Comparison of ENCODE assay signal across 35 cellular contexts in genomic region chr7:4277936-4278335, GRCh38.
"Had no signal": no experiment of that assay in that cellular context is flagged by ENCODE, and none has a peak within 500 bp of the region (broad histone marks: within the 10 kb centered on the region; RNA-seq: fewer than 3 reads in every experiment).

No MANE protein-coding gene starts in this region.

- H3K36me3 Mint-ChIP-seq: activated naive CD8-positive, alpha-beta T cell treated with anti-CD3 and anti-CD28 coated beads for 36 hours had no signal

- H3K27ac ChIP-seq: ascending aorta, cardiac muscle cell, KMS-11, SJSA1, VCaP had no signal

- H3K4me1 Mint-ChIP-seq: activated CD4-positive, alpha-beta memory T cell treated with anti-CD3 and anti-CD28 coated beads, Interleukin-2, amount 10 ng/mL, durations not matched to agents 7 days and 5 days; activated CD8-positive, alpha-beta memory T cell treated with anti-CD3 and anti-CD28 coated beads, Interleukin-2, amount 10 ng/mL, durations not matched to agents 7 days and 5 days; activated naive CD8-positive, alpha-beta T cell treated with anti-CD3 and anti-CD28 coated beads for 36 hours; central memory CD8-positive, alpha-beta T cell; T-cell; T-helper 17 cell had no signal

- H3K4me3 Mint-ChIP-seq: activated CD4-positive, alpha-beta memory T cell treated with anti-CD3 and anti-CD28 coated beads, Interleukin-2, amount 10 ng/mL, durations not matched to agents 7 days and 5 days; activated CD8-positive, alpha-beta memory T cell treated with anti-CD3 and anti-CD28 coated beads, Interleukin-2, amount 10 ng/mL, durations not matched to agents 7 days and 5 days; activated naive CD8-positive, alpha-beta T cell treated with anti-CD3 and anti-CD28 coated beads for 36 hours; central memory CD8-positive, alpha-beta T cell; T-cell; T-helper 17 cell had no signal

- H3K9ac ChIP-seq: KMS-11, SK-N-SH had no signal

- H3K9me3 ChIP-seq: SJSA1 had no signal

- H3K4me3 ChIP-seq: ascending aorta, cardiac muscle cell, SJSA1 had no signal

- H3K27me3 ChIP-seq: ascending aorta, cardiac muscle cell, SJSA1 had no signal

- ATAC-seq: activated CD8-positive, alpha-beta memory T cell treated with anti-CD3 and anti-CD28 coated beads, Interleukin-2, amount 10 ng/mL, durations not matched to agents 7 days and 5 days; T-cell; T-helper 17 cell had no signal

- DNase-seq: activated CD4-positive, alpha-beta memory T cell treated with anti-CD3 and anti-CD28 coated beads, Interleukin-2, amount 10 ng/mL, durations not matched to agents 7 days and 5 days; activated CD4-positive, alpha-beta T cell treated with anti-CD3 and anti-CD28 coated beads for 1 hour; activated CD4-positive, alpha-beta T cell treated with anti-CD3 and anti-CD28 coated beads for 48 hours; activated CD4-positive, CD25-positive, alpha-beta regulatory T cell; activated CD8-positive, alpha-beta memory T cell treated with anti-CD3 and anti-CD28 coated beads for 24 hours; activated CD8-positive, alpha-beta memory T cell treated with anti-CD3 and anti-CD28 coated beads, Interleukin-2, amount 10 ng/mL, durations not matched to agents 7 days and 5 days; activated CD8-positive, alpha-beta memory T cell treated with anti-CD3 and anti-CD28 coated beads, Interleukin-2, amount 50 U/mL, for 48 hours; activated effector memory CD4-positive, alpha-beta T cell treated with anti-CD3 and anti-CD28 coated beads, Interleukin-2, amount 50 U/mL, for 16 hours; activated naive CD4-positive, alpha-beta T cell; activated naive CD4-positive, alpha-beta T cell treated with anti-CD3 and anti-CD28 coated beads, Interleukin-2, amount 50 U/mL, for 16 hours; activated naive CD8-positive, alpha-beta T cell treated with anti-CD3 and anti-CD28 coated beads for 36 hours; activated T-cell treated with anti-CD3 and anti-CD28 coated beads, Interleukin-2, amount 50 U/mL, for 48 hours; amygdala; MM.1S; MV-4-11; NCI-H1092; NCI-H1436 treated with DMSO at 0.1 percent for 48 hours; NCI-H1694 treated with DMSO at 0.1 percent for 48 hours; NCI-H2029; NCI-H2107; NCI-H2171; NCI-H510A; NCI-H526; NCI-H748 treated with DMSO at 0.1 percent for 48 hours; OCI-M1; SHP77 treated with DMSO at 0.1 percent for 48 hours; SK-N-SH; T-cell; T-helper 17 cell had no signal

- H3K4me1 ChIP-seq: ascending aorta, SJSA1 had no signal

- H3K27me3 Mint-ChIP-seq: activated CD4-positive, alpha-beta memory T cell treated with anti-CD3 and anti-CD28 coated beads, Interleukin-2, amount 10 ng/mL, durations not matched to agents 7 days and 5 days; activated CD8-positive, alpha-beta memory T cell treated with anti-CD3 and anti-CD28 coated beads, Interleukin-2, amount 10 ng/mL, durations not matched to agents 7 days and 5 days had no signal

- H3K4me2 ChIP-seq: KMS-11, SK-N-SH had no signal

- H3K27ac Mint-ChIP-seq: activated CD4-positive, alpha-beta memory T cell treated with anti-CD3 and anti-CD28 coated beads, Interleukin-2, amount 10 ng/mL, durations not matched to agents 7 days and 5 days; activated CD8-positive, alpha-beta memory T cell treated with anti-CD3 and anti-CD28 coated beads, Interleukin-2, amount 10 ng/mL, durations not matched to agents 7 days and 5 days; activated naive CD8-positive, alpha-beta T cell treated with anti-CD3 and anti-CD28 coated beads for 36 hours; T-cell; T-helper 17 cell had no signal

- H3K36me3 ChIP-seq: ascending aorta, cardiac muscle cell, SJSA1 had no signal
